Comparison of ENCODE assay signal across 14 cellular contexts in genomic region chr13:27636624-27637288, GRCh38. TPM values are rescaled to one million over a fixed set of nuclear protein-coding genes. Genes with fewer than 3 reads are reported as not detected.
DNase-seq lines count a peak whose midpoint lies in the region; ATAC-seq and TF ChIP-seq lines count a peak whose summit lies in the region.
"Had no signal": no experiment of that assay in that cellular context is flagged by ENCODE, and none has a peak within 500 bp of the region (broad histone marks: within the 10 kb centered on the region; RNA-seq: fewer than 3 reads in every experiment).

No MANE protein-coding gene starts in this region.

- no peaks in the 10 kb centered on the region for H3K9me3 ChIP-seq in transverse colon

- no peak for TF ChIP-seq POLR2A in transverse colon (IDR thresholded peaks at IDR 0.05)

- H3K27me3 Mint-ChIP-seq in activated naive CD8-positive, alpha-beta T cell = no peaks in the 10 kb centered on the region
- no peaks in the 10 kb centered on the region for H3K27me3 Mint-ChIP-seq in memory B cell
- H3K27me3 Mint-ChIP-seq: IgD-negative memory B cell had no signal

- peaks cover 64% of the 10 kb centered on the region for H3K4me1 Mint-ChIP-seq in activated naive CD8-positive, alpha-beta T cell (ENCODE audit: low read depth)
- H3K4me1 Mint-ChIP-seq in memory B cell = peaks cover 17% of the 10 kb centered on the region

- H3K27me3 ChIP-seq in transverse colon = no peaks in the 10 kb centered on the region
- no peaks in the 10 kb centered on the region for H3K27me3 ChIP-seq in brain microvascular endothelial cell (replicated peaks)
- H3K27me3 ChIP-seq: cardiac muscle cell, hepatocyte had no signal

- H3K4me1 ChIP-seq in transverse colon = peaks cover 0 to 51% (median 11%) of the 10 kb centered on the region in 4 donors

- no peak for ATAC-seq in memory B cell (ENCODE audit: low read depth)

- DNase-seq in G401 (ENCODE audit: low spot score) (peak; percentile 32), NCI-H146 (lab: John Stamatoyannopoulos, UW) (peak; percentile 70), memory B cell (ENCODE audit: low spot score in 2 of 2) (no peak), transverse colon (no peak), putamen (ENCODE audit: low spot score) (no peak), brain microvascular endothelial cell (no peak)
- DNase-seq: activated CD4-positive, alpha-beta T cell treated with anti-CD3 and anti-CD28 coated beads, Interleukin-2, amount 50 U/mL, for 1 hour; activated gamma-delta T cell; GDM1; NCI-H187 had no signal

- peak overlapping the region; percentile 42 for H3K27ac Mint-ChIP-seq in activated naive CD8-positive, alpha-beta T cell
- H3K27ac Mint-ChIP-seq in memory B cell = peak overlapping the region; percentile 60
- H3K27ac Mint-ChIP-seq: IgD-negative memory B cell had no signal

- in situ Hi-C loops in G401 (cut with HindIII; ENCODE audit: low sequenced_read_pairs) = no loop called here
- in situ Hi-C loops in transverse colon (cut with MboI; ENCODE audit: low pct_ligation_motif_present in 1 of 4, low pct_unique_long_range_greater_than_20kb in 1 of 4, low sequenced_read_pairs in 3 of 4) = no loop called here
- in situ Hi-C loops in brain microvascular endothelial cell (cut with HindIII; ENCODE audit: low pct_ligation_motif_present, low sequenced_read_pairs) = no loop called here

- H3K4me3 ChIP-seq in transverse colon = no peak overlapping the region
- H3K4me3 ChIP-seq in brain microvascular endothelial cell (ENCODE audit: low read depth, low read length) = no peak overlapping the region
- H3K4me3 ChIP-seq: cardiac muscle cell, hepatocyte had no signal

- H3K36me3 ChIP-seq in transverse colon = no peaks in the 10 kb centered on the region
- no peaks in the 10 kb centered on the region for H3K36me3 ChIP-seq in brain microvascular endothelial cell (replicated peaks)
- H3K36me3 ChIP-seq: cardiac muscle cell had no signal

- intact Hi-C loops in transverse colon (cut with DNase I; ENCODE audit: low total_unique reads) = no loop called here

- peak overlapping the region in 2 of 4 donors; percentile 16 to 55 for H3K27ac ChIP-seq in transverse colon
- H3K27ac ChIP-seq in brain microvascular endothelial cell = no peak overlapping the region
- H3K27ac ChIP-seq: cardiac muscle cell, hepatocyte had no signal

- 53 to 67% methylated on average over 6 of the region's 6 CpGs for WGBS in transverse colon (ENCODE audit: low coverage in 1 of 2), 2 donors

- H3K4me3 Mint-ChIP-seq in activated naive CD8-positive, alpha-beta T cell = peak overlapping the region; percentile 25
- H3K4me3 Mint-ChIP-seq in memory B cell = no peak overlapping the region
- H3K4me3 Mint-ChIP-seq: IgD-negative memory B cell had no signal

- H3K36me3 Mint-ChIP-seq in activated naive CD8-positive, alpha-beta T cell = peaks cover 3% of the 10 kb centered on the region
- H3K36me3 Mint-ChIP-seq in memory B cell = peaks cover 15% of the 10 kb centered on the region
- H3K36me3 Mint-ChIP-seq: IgD-negative memory B cell had no signal

- no peaks in the 10 kb centered on the region for H3K9me3 Mint-ChIP-seq in activated naive CD8-positive, alpha-beta T cell (ENCODE audit: low read depth)
- no peaks in the 10 kb centered on the region for H3K9me3 Mint-ChIP-seq in memory B cell
- H3K9me3 Mint-ChIP-seq: IgD-negative memory B cell had no signal

- TF ChIP-seq EP300 in transverse colon (IDR thresholded peaks at IDR 0.05; ENCODE audit: low read depth) = no peak

- TF ChIP-seq CTCF in transverse colon (IDR thresholded peaks at IDR 0.05) = no peak
- no peak for TF ChIP-seq CTCF in brain microvascular endothelial cell (IDR thresholded peaks at IDR 0.05; ENCODE audit: low read depth, low read length, missing control alignments)

RNA-seq across cellular contexts. Expression of gene POLR1D, which starts 15.1 kb away (rescaled TPM):
- total RNA-seq in G401 (2014; rRNA removed; shearing (Covaris generic)) = 179 and 188 TPM in 2 replicates
- total RNA-seq in transverse colon = 100 to 1,000 TPM in 1 of 4 donors, 10 to 100 TPM in 3; 45.6 to 120 (median 90.4) TPM

RNA-seq across cellular contexts. Expression of gene LNX2, which starts 16.4 kb away (rescaled TPM):
- total RNA-seq in G401 (2014; rRNA removed; shearing (Covaris generic)) = 10.2 and 13.1 TPM in 2 replicates
- total RNA-seq in transverse colon = 10 to 100 TPM in 3 of 4 donors, 1 to 10 TPM in 1; 1.8 to 29.6 (median 18.9) TPM

Comparison
In these comparisons a context has a peak if more than half of its experiments do, and no peak if none do; other contexts are left out.
1. DNase-seq: peak in G401 (single experiment) and NCI-H146 (single experiment); none in memory B cell (0 of 2), transverse colon (single experiment), putamen (single experiment) and brain microvascular endothelial cell (single experiment).